In genomic region chr2:134277223-134277622, GRCh38 we compare ENCODE assay signal across 20 cellular contexts.
"Had no signal": no experiment of that assay in that cellular context is flagged by ENCODE, and none has a peak within 500 bp of the region (broad histone marks: within the 10 kb centered on the region; RNA-seq: fewer than 3 reads in every experiment).

No MANE protein-coding gene starts in this region.

- H3K4me3 Mint-ChIP-seq: activated CD4-positive, alpha-beta T cell treated with anti-CD3 and anti-CD28 coated beads, Interleukin-2, amount 10 ng/mL, durations not matched to agents 24 days and 14 days; activated naive CD8-positive, alpha-beta T cell treated with anti-CD3 and anti-CD28 coated beads, Interleukin-2, amount 10 ng/mL, durations not matched to agents 7 days and 5 days; activated T-cell treated with anti-CD3 and anti-CD28 coated beads, Interleukin-2, amount 50 U/mL, for 72 hours; brain; nephron; stimulated activated naive CD8-positive, alpha-beta T cell treated with anti-CD3 and anti-CD28 coated beads, Interleukin-15, amount 100 ng/mL, for 72 hours had no signal

- H3K27me3 Mint-ChIP-seq: activated CD4-positive, alpha-beta T cell treated with anti-CD3 and anti-CD28 coated beads, Interleukin-2, amount 10 ng/mL, durations not matched to agents 24 days and 14 days; activated naive CD8-positive, alpha-beta T cell treated with anti-CD3 and anti-CD28 coated beads, Interleukin-2, amount 10 ng/mL, durations not matched to agents 7 days and 5 days; stimulated activated naive CD8-positive, alpha-beta T cell treated with anti-CD3 and anti-CD28 coated beads, Interleukin-15, amount 100 ng/mL, for 72 hours had no signal

- ATAC-seq: activated T-cell treated with anti-CD3 and anti-CD28 coated beads, Interleukin-2, amount 50 U/mL, for 72 hours; lower lobe of right lung; stimulated activated naive CD8-positive, alpha-beta T cell treated with anti-CD3 and anti-CD28 coated beads, Interleukin-15, amount 100 ng/mL, for 72 hours had no signal

- H3K9me3 Mint-ChIP-seq: activated naive CD8-positive, alpha-beta T cell treated with anti-CD3 and anti-CD28 coated beads, Interleukin-2, amount 10 ng/mL, durations not matched to agents 7 days and 5 days; brain; nephron had no signal

- H3K27ac Mint-ChIP-seq: activated CD4-positive, alpha-beta T cell treated with anti-CD3 and anti-CD28 coated beads, Interleukin-2, amount 10 ng/mL, durations not matched to agents 24 days and 14 days; activated naive CD8-positive, alpha-beta T cell treated with anti-CD3 and anti-CD28 coated beads, Interleukin-2, amount 10 ng/mL, durations not matched to agents 7 days and 5 days; activated T-cell treated with anti-CD3 and anti-CD28 coated beads, Interleukin-2, amount 50 U/mL, for 72 hours; stimulated activated naive CD8-positive, alpha-beta T cell treated with anti-CD3 and anti-CD28 coated beads, Interleukin-15, amount 100 ng/mL, for 72 hours had no signal

- DNase-seq: activated CD4-positive, alpha-beta T cell treated with anti-CD3 and anti-CD28 coated beads, Interleukin-2, amount 10 ng/mL, durations not matched to agents 24 days and 14 days; activated CD4-positive, CD25-positive, alpha-beta regulatory T cell; activated gamma-delta T cell treated with Interleukin-2 at 50 U/mL for 16 hours; activated naive CD8-positive, alpha-beta T cell treated with anti-CD3 and anti-CD28 coated beads, Interleukin-2, amount 10 ng/mL, durations not matched to agents 7 days and 5 days; activated T-cell treated with anti-CD3 and anti-CD28 coated beads, Interleukin-2, amount 50 U/mL, for 72 hours; caudate nucleus; dorsolateral prefrontal cortex; left cardiac atrium; lower lobe of right lung; occipital lobe; posterior cingulate gyrus; stimulated activated CD4-positive, alpha-beta T cell treated with anti-CD3 and anti-CD28 coated beads, Interleukin-12 subunit alpha, Interleukin-12 subunit beta, amount 100 ng/mL, for 4 hours; stimulated activated CD4-positive, alpha-beta T cell treated with anti-CD3 and anti-CD28 coated beads, Interleukin-1b, Interleukin-23, amount 100 ng/mL, for 48 hours; stimulated activated CD8-positive, alpha-beta memory T cell treated with anti-CD3 and anti-CD28 coated beads, Interleukin-4, amount 100 ng/mL, for 48 hours; stimulated activated naive CD8-positive, alpha-beta T cell treated with anti-CD3 and anti-CD28 coated beads, Interleukin-15, amount 100 ng/mL, for 72 hours; T-helper 2 cell; transverse colon; uterus had no signal
